23 cellular contexts compared by ENCODE assay signal in genomic region chr13:112245959-112246358, GRCh38.
"Had no signal": no experiment of that assay in that cellular context is flagged by ENCODE, and none has a peak within 500 bp of the region (broad histone marks: within the 10 kb centered on the region; RNA-seq: fewer than 3 reads in every experiment).

No MANE protein-coding gene starts in this region.

- H3K36me3 Mint-ChIP-seq: activated naive CD8-positive, alpha-beta T cell treated with anti-CD3 and anti-CD28 coated beads, Interleukin-2, amount 10 ng/mL, durations not matched to agents 7 days and 5 days; T-cell had no signal

- ATAC-seq: activated CD8-positive, alpha-beta T cell treated with anti-CD3 and anti-CD28 coated beads, Interleukin-2, amount 10 ng/mL, durations not matched to agents 7 days and 5 days; foreskin keratinocyte; left ventricle myocardium superior; T-cell had no signal

- H3K27me3 ChIP-seq: foreskin keratinocyte, hepatocyte, thyroid gland, uterus had no signal

- DNase-seq: activated CD4-positive, alpha-beta T cell treated with anti-CD3 and anti-CD28 coated beads, Interleukin-2, amount 50 U/mL, for 1 hour; activated CD4-positive, CD25-positive, alpha-beta regulatory T cell treated with anti-CD3 and anti-CD28 coated beads, Interleukin-2, amount 50 U/mL, for 72 hours; activated CD8-positive, alpha-beta T cell treated with anti-CD3 and anti-CD28 coated beads, Interleukin-2, amount 10 ng/mL, durations not matched to agents 7 days and 5 days; activated naive CD4-positive, alpha-beta T cell treated with Interleukin-2 at 50 U/mL for 16 hours; activated naive CD8-positive, alpha-beta T cell treated with anti-CD3 and anti-CD28 coated beads, Interleukin-2, amount 10 ng/mL, durations not matched to agents 7 days and 5 days; activated T-cell treated with anti-CD3 and anti-CD28 coated beads, Interleukin-2, amount 50 U/mL, for 48 hours; amygdala; cerebellar nuclear complex; effector CD8-positive, alpha-beta T cell; erythroblast; foreskin keratinocyte; left ventricle myocardium superior; nucleus accumbens; stimulated activated CD4-positive, alpha-beta T cell treated with anti-CD3 and anti-CD28 coated beads, Interleukin-4, amount 100 ng/mL, for 24 hours; stimulated activated naive CD8-positive, alpha-beta T cell treated with anti-CD3 and anti-CD28 coated beads, Interleukin-15, Interleukin-2, amounts not matched to agents 100 U/mL and 50 U/mL, for 24 hours; T-cell; thyroid gland; uterus had no signal

- H3K9me3 ChIP-seq: thyroid gland, uterus had no signal

- H3K36me3 ChIP-seq: thyroid gland, uterus had no signal

- H3K4me3 ChIP-seq: hepatocyte, thyroid gland, uterus had no signal

- H3K27ac Mint-ChIP-seq: activated CD8-positive, alpha-beta T cell treated with anti-CD3 and anti-CD28 coated beads, Interleukin-2, amount 10 ng/mL, durations not matched to agents 7 days and 5 days; activated naive CD8-positive, alpha-beta T cell treated with anti-CD3 and anti-CD28 coated beads, Interleukin-2, amount 10 ng/mL, durations not matched to agents 7 days and 5 days; dendritic cell treated with granulocyte-macrophage colony-stimulating factor and Interleukin-4, amounts not matched to agents 40 ng/mL and 50 ng/mL, for 4 days; nephron; T-cell; T-helper 2 cell treated with Interferon-gamma antibody and Interleukin-4, amounts not matched to agents 5 μg/mL and 100 μg/mL, for 36 hours had no signal

- H3K4me1 Mint-ChIP-seq: activated naive CD8-positive, alpha-beta T cell treated with anti-CD3 and anti-CD28 coated beads, Interleukin-2, amount 10 ng/mL, durations not matched to agents 7 days and 5 days; nephron; T-cell had no signal

- H3K27ac ChIP-seq: foreskin keratinocyte, hepatocyte, thyroid gland, uterus, VCaP had no signal

- H3K9me3 Mint-ChIP-seq: activated naive CD8-positive, alpha-beta T cell treated with anti-CD3 and anti-CD28 coated beads, Interleukin-2, amount 10 ng/mL, durations not matched to agents 7 days and 5 days; dendritic cell treated with granulocyte-macrophage colony-stimulating factor and Interleukin-4, amounts not matched to agents 40 ng/mL and 50 ng/mL, for 4 days; nephron; T-cell; T-helper 2 cell treated with Interferon-gamma antibody and Interleukin-4, amounts not matched to agents 5 μg/mL and 100 μg/mL, for 36 hours had no signal

- H3K4me1 ChIP-seq: foreskin keratinocyte, thyroid gland, uterus had no signal

- H3K4me3 Mint-ChIP-seq: activated CD8-positive, alpha-beta T cell treated with anti-CD3 and anti-CD28 coated beads, Interleukin-2, amount 10 ng/mL, durations not matched to agents 7 days and 5 days; activated naive CD8-positive, alpha-beta T cell treated with anti-CD3 and anti-CD28 coated beads, Interleukin-2, amount 10 ng/mL, durations not matched to agents 7 days and 5 days; dendritic cell treated with granulocyte-macrophage colony-stimulating factor and Interleukin-4, amounts not matched to agents 40 ng/mL and 50 ng/mL, for 4 days; nephron; T-cell; T-helper 2 cell treated with Interferon-gamma antibody and Interleukin-4, amounts not matched to agents 5 μg/mL and 100 μg/mL, for 36 hours had no signal

- H3K27me3 Mint-ChIP-seq: dendritic cell treated with granulocyte-macrophage colony-stimulating factor and Interleukin-4, amounts not matched to agents 40 ng/mL and 50 ng/mL, for 4 days had no signal
